Comparison of ENCODE assay signal across 9 cellular contexts in the genomic region with DNA sequence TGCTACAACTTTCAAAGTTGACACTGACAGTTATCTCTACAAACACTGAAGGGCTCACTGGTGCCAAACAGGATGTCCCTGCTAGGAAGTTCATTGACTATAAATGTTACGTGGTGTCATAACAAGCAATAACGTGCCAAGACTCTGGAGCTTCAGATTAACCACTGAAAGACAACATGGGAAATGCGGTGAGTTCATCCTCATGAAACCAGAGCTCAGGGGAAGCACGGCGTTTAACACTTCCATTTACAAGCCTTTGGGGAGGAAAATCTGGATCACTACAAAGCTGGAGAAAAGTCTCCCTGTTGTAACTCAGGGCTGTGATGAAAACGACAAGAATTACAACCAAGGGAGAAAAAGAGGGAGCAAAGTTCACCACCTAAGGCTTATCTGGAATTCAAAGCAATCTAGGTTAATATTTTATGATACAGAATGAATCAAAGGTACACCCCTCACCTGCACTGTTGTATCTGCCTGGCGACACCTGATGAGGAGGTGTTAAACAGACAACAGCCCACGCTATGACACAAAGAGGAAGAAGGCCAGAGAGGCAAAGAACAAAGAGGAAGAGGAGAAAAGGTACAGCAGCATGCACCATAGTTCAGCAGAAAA. TPM values are rescaled to one million over a fixed set of nuclear protein-coding genes. Genes with fewer than 3 reads are reported as not detected.
A peak's percentile ranks its signal among the peaks of the same experiment; 100 is the strongest.
DNase-seq lines count a peak whose midpoint lies in the region; ATAC-seq, FAIRE-seq and TF ChIP-seq lines count a peak whose summit lies in the region.
"Had no signal": no experiment of that assay in that cellular context is flagged by ENCODE, and none has a peak within 500 bp of the region (broad histone marks: within the 10 kb centered on the region; RNA-seq: fewer than 3 reads in every experiment).

No MANE protein-coding gene starts in this region.

- no peak for TF ChIP-seq CTCF in GM12878 (IDR thresholded peaks at IDR 0.05 in 2 of 3, conservative IDR thresholded peaks at IDR 0.05 in 1 of 3; ENCODE audit: control insufficient read depth in 2 of 3, extremely low read depth in 1 of 3, insufficient read depth in 1 of 3, low read depth in 3 of 3, low read length in 3 of 3)
- TF ChIP-seq CTCF in omental fat pad (IDR thresholded peaks at IDR 0.05) = no peak

- SMC1A ChIA-PET in GM12878 (lab: Charles Lee; ENCODE audit: uncharacterized antibody, unreplicated experiment) = interaction anchor here (0.7 to 9.4 kb wide), 43 partner anchors 9 to 1091 kb away, joined by 3 to 142 read pairs (median 5); a partner anchor contains a TSS

- in situ Hi-C loops in GM12878 (cut with MboI) = loop anchor here (5.0 kb wide), 2 partner anchors 154 to 1089 kb away; no protein-coding TSS in a partner anchor

- 0 out of 4 replicates have a peak, but pooled peaks cover 0 to 2% of the 10 kb centered on the region in 2 experiments for H3K36me3 ChIP-seq in GM12878 (ENCODE audit: control insufficient read depth in 2 of 2, insufficient read depth in 2 of 2, low read length in 1 of 2)

- H3K27ac ChIP-seq in GM12878 (ENCODE audit: control insufficient read depth, insufficient read depth) = peak overlapping the region; percentile 54

- DNase-seq in activated T-cell treated with anti-CD3 and anti-CD28 coated beads for 4 hours (peak; percentile 15), LoVo (ENCODE audit: low spot score) (peak; percentile 65), GM12878 (ENCODE audit: low read depth, low spot score) (no peak), omental fat pad (ENCODE audit: low spot score) (no peak)
- no peak for DNase-seq in activated T-cell treated with anti-CD3 and anti-CD28 coated beads, Interleukin-2, amount 50 U/mL, for 1 hour

- peak; percentile 96 for FAIRE-seq in GM12878 (lab: Jason Lieb, UNC)
- FAIRE-seq: TTC549 had no signal

- H3K4me3 ChIP-seq in GM12878 = no peak overlapping the region; the same call in 1 of the 2 replicates

- H3K9ac ChIP-seq in GM12878 (ENCODE audit: control insufficient read depth, insufficient read depth, low read length) = no peak overlapping the region

- POLR2A ChIA-PET in GM12878 (lab: Charles Lee) = interaction anchor here (0.6 to 1.2 kb wide), 4 partner anchors 22 to 325 kb away, joined by 3 to 5 read pairs (median 4); no protein-coding TSS in a partner anchor

- BruUV-seq in GM12878 (replicated peaks; lab: Mats Ljungman, UMichigan) = no TSS peak

- peak overlapping the region; percentile 53 for H3K4me2 ChIP-seq in GM12878 (ENCODE audit: control insufficient read depth, insufficient read depth)

- H4K20me1 ChIP-seq in GM12878 (ENCODE audit: control insufficient read depth, insufficient read depth) = no peaks in the 10 kb centered on the region

- H3K4me1 ChIP-seq in GM12878 (ENCODE audit: control insufficient read depth, insufficient read depth, low read length) = peaks cover 40% of the 10 kb centered on the region

- intact Hi-C loops in GM12878 (cut with micrococcal nuclease; ENCODE audit: unreplicated experiment) = loop anchor here (5.0 to 10.0 kb wide), 8 partner anchors 139 to 1094 kb away; a partner anchor contains a TSS

- TF ChIP-seq EP300 in GM12878 (IDR thresholded peaks at IDR 0.05; ENCODE audit: borderline replicate concordance in 1 of 2, control insufficient read depth in 1 of 2, low read depth in 2 of 2, low read length in 2 of 2) = peak; percentile 3 to 57; a peak in 2 of 4 replicates

- no peak overlapping the region for H2AFZ ChIP-seq in GM12878 (ENCODE audit: control insufficient read depth, low read depth, low read length)

- TF ChIP-seq RAD21 in GM12878 (IDR thresholded peaks at IDR 0.05; ENCODE audit: insufficient read depth, low read depth, low read length) = 0 out of 2 replicates have a peak, but pooled peaks have one; percentile 2

- no peak for TF ChIP-seq POLR2A in GM12878 (IDR thresholded peaks at IDR 0.05; ENCODE audit: low read depth, low read length)

- no peaks in the 10 kb centered on the region; the same call in 1 of the 2 replicates for H3K79me2 ChIP-seq in GM12878 (ENCODE audit: control insufficient read depth, insufficient read depth, low read length)

- CTCF ChIA-PET in GM12878 (lab: Yijun Ruan, JAX) = interaction anchor here (0.6 to 9.5 kb wide), 43 partner anchors 10 to 1627 kb away, joined by 3 to 239 read pairs (median 4); a partner anchor contains a TSS

- ATAC-seq in GM12878 (peak; percentile 70), omental fat pad (ENCODE audit: low FRiP score) (peak; percentile 24), GM18511 (IDR thresholded peaks at IDR 0.05; ENCODE audit: unreplicated experiment) (no peak), GM18520 (IDR thresholded peaks at IDR 0.05; ENCODE audit: unreplicated experiment) (no peak), HG03095 (IDR thresholded peaks at IDR 0.05; ENCODE audit: unreplicated experiment) (no peak)

- no peaks in the 10 kb centered on the region for H3K27me3 ChIP-seq in GM12878 (replicated peaks in 1 of 2; ENCODE audit: control insufficient read depth in 2 of 2, insufficient read depth in 2 of 2, low read length in 1 of 2)

- H3K9me3 ChIP-seq in GM12878 (replicated peaks; ENCODE audit: control insufficient read depth, insufficient read depth, low read length) = no peaks in the 10 kb centered on the region

- 12% methylated on average over 8 of the region's 8 CpGs for WGBS in GM12878 (ENCODE audit: insufficient coverage, insufficient replicate concordance, low lambda C conversion rate, missing lambda C conversion rate)

- RAD21 ChIA-PET in GM12878 (lab: Charles Lee; ENCODE audit: unreplicated experiment) = interaction anchor here (0.5 to 8.5 kb wide), 26 partner anchors 11 to 1092 kb away, joined by 3 to 131 read pairs (median 5); a partner anchor contains a TSS

TF ChIP-seq in GM12878, 131 proteins besides CTCF, POLR2A, EP300 and RAD21 (continues in another document):
- TF ChIP-seq ZNF217 (IDR thresholded peaks at IDR 0.05) = no peak
- no peak for TF ChIP-seq POU2F2 (IDR thresholded peaks at IDR 0.05; ENCODE audit: borderline replicate concordance, low read depth, low read length)
- TF ChIP-seq MTA2 (IDR thresholded peaks at IDR 0.05; ENCODE audit: low read depth) = peak; percentile 30; the same call in 1 of the 2 replicates
- TF ChIP-seq, protein P1, sequence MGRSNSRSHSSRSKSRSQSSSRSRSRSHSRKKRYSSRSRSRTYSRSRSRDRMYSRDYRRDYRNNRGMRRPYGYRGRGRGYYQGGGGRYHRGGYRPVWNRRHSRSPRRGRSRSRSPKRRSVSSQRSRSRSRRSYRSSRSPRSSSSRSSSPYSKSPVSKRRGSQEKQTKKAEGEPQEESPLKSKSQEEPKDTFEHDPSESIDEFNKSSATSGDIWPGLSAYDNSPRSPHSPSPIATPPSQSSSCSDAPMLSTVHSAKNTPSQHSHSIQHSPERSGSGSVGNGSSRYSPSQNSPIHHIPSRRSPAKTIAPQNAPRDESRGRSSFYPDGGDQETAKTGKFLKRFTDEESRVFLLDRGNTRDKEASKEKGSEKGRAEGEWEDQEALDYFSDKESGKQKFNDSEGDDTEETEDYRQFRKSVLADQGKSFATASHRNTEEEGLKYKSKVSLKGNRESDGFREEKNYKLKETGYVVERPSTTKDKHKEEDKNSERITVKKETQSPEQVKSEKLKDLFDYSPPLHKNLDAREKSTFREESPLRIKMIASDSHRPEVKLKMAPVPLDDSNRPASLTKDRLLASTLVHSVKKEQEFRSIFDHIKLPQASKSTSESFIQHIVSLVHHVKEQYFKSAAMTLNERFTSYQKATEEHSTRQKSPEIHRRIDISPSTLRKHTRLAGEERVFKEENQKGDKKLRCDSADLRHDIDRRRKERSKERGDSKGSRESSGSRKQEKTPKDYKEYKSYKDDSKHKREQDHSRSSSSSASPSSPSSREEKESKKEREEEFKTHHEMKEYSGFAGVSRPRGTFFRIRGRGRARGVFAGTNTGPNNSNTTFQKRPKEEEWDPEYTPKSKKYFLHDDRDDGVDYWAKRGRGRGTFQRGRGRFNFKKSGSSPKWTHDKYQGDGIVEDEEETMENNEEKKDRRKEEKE (IDR thresholded peaks at IDR 0.05) = no peak
- TF ChIP-seq TCF12 (IDR thresholded peaks at IDR 0.05; ENCODE audit: low read depth, low read length) = 0 out of 2 replicates have a peak, but pooled peaks have one; percentile 4

RNA-seq across cellular contexts. Expression of a gene that starts 27.0 kb away (rescaled TPM):
- 75.1 and 83.6 TPM in 2 replicates for total RNA-seq in GM12878 (2013; cell fraction: nucleolus; rRNA removed)
- total RNA-seq in GM12878 (2014; rRNA removed) = 25.9 and 28.1 TPM in 2 replicates
- total RNA-seq in GM12878 (2014; rRNA removed; fragmentation: Illumina TruSeq; extraction: Trizol) = 23.5 and 25.9 TPM in 2 replicates
- 30.3 and 34.2 TPM in 2 replicates for total RNA-seq in GM12878 (2021)
- polyA plus RNA-seq in GM12878 (2011; ENCODE audit: low read depth) = 11.7 TPM
- polyA plus RNA-seq in GM12878 (2011; rRNA removed) = 23.0 and 28.9 TPM in 2 replicates
- polyA plus RNA-seq in GM12878 (2011; cell fraction: cytosol; rRNA removed) = 12.8 and 13.5 TPM in 2 replicates
- polyA plus RNA-seq in GM12878 (2011; cell fraction: nucleus; rRNA removed) = 10.1 and 14.0 TPM in 2 replicates
- polyA plus RNA-seq in GM12878 (2012) = 14.4 and 15.3 TPM in 2 replicates
- 22.8 and 23.6 TPM in 2 replicates for polyA plus RNA-seq in GM12878 (2014; fragmentation: Illumina TruSeq; extraction: Trizol)
- polyA plus RNA-seq in GM12878 (2014; fragmentation: Nextera tagmentation; extraction: Ambion mirVana) = 10 to 100 TPM; 12.6 to 12.8 TPM
- polyA plus RNA-seq in GM12878 (2014; rRNA removed) = 18.1 and 20.2 TPM in 2 replicates
- 10 to 100 TPM; 46.0 to 51.7 TPM for polyA plus RNA-seq in GM12878 (2016; fragmentation: Nextera tagmentation; extraction: Ambion mirVana)
- polyA minus RNA-seq in GM12878 (2011; rRNA and poly(A)+ RNA removed) = 15.8 and 20.3 TPM in 2 replicates
- polyA minus RNA-seq in GM12878 (2011; cell fraction: cytosol; rRNA and poly(A)+ RNA removed) = 7.5 and 9.4 TPM in 2 replicates
- 33.1 and 66.4 TPM in 2 replicates for polyA minus RNA-seq in GM12878 (2011; cell fraction: nucleus; rRNA and poly(A)+ RNA removed)
- 10 to 100 TPM; 11.0 to 22.9 (median 16.7) TPM for total RNA-seq in omental fat pad

Comparison
In these comparisons a context has a peak if more than half of its experiments do, and no peak if none do; other contexts are left out.
1. DNase-seq: peak in activated T-cell treated with anti-CD3 and anti-CD28 coated beads for 4 hours (single experiment) and LoVo (single experiment); none in activated T-cell treated with anti-CD3 and anti-CD28 coated beads, Interleukin-2, amount 50 U/mL, for 1 hour (single experiment), GM12878 (single experiment) and omental fat pad (single experiment).
2. ATAC-seq: peak in GM12878 (single experiment) and omental fat pad (single experiment); none in GM18511 (single experiment), GM18520 (single experiment) and HG03095 (single experiment).